In genomic region chr9:137658778-137659177, GRCh38 we compare ENCODE assay signal across 2 cellular contexts.
TF ChIP-seq lines count a peak whose summit lies in the region.

No MANE protein-coding gene starts in this region.

TF ChIP-seq in GM23338, 12 proteins besides CTCF, POLR2A, EP300 and RAD21:
- TF ChIP-seq ZNF331 (CRISPR knock-in tag; IDR thresholded peaks at IDR 0.05; ENCODE audit: low read depth): no peak
- TF ChIP-seq STAT1 (IDR thresholded peaks at IDR 0.05; ENCODE audit: unreplicated experiment): no peak
- TF ChIP-seq EZH2phosphoT487 (IDR thresholded peaks at IDR 0.05; ENCODE audit: unreplicated experiment): no peak

TF ChIP-seq in WTC11, 78 proteins besides CTCF, POLR2A, EP300 and RAD21:
- no peak for TF ChIP-seq ZNF425 (CRISPR knock-in tag; conservative IDR thresholded peaks at IDR 0.05)
